ENCODE assay signal across 13 cellular contexts in the genomic region with DNA sequence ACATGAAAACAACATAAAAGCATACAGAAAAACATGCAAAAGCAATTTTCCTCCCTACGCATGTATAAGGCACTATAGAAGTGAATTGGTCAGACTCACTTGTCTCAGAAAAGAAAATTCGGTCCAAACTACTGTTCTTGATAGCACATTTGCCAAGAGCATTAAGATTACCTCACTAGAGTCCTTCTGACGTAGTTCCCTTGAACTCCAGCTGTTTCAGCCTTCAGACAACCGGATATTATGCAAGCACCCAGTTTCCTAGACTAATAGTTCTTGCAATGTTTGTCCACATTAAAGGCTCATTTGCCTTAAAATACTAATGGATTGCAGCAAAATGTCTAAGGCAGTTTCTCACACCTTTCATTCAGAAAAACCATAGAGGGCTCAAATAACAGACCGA. TPM values are rescaled to one million over a fixed set of nuclear protein-coding genes. Genes with fewer than 3 reads are reported as not detected.
DNase-seq lines count a peak whose midpoint lies in the region; ATAC-seq and TF ChIP-seq lines count a peak whose summit lies in the region.
"Had no signal": no experiment of that assay in that cellular context is flagged by ENCODE, and none has a peak within 500 bp of the region (broad histone marks: within the 10 kb centered on the region; RNA-seq: fewer than 3 reads in every experiment).

No MANE protein-coding gene starts in this region.

- H3K27ac ChIP-seq in HL-60 (replicated peaks) (peak overlapping the region; percentile 45), heart right ventricle (peak overlapping the region in 7 of 10 donors; percentile 2 to 75 (median 53)), spleen (peak overlapping the region in 7 of 8 donors; percentile 66 to 92 (median 87))
- H3K27ac ChIP-seq: PC-9 had no signal

- TF ChIP-seq CTCF in HL-60 (IDR thresholded peaks at IDR 0.05; ENCODE audit: insufficient read depth, low read length) (no peak), heart right ventricle (IDR thresholded peaks at IDR 0.05) (no peak), spleen (IDR thresholded peaks at IDR 0.05 in 8 of 11, conservative IDR thresholded peaks at IDR 0.05 in 3 of 11) (peak in 1 of 11 experiments; percentile 15)

- H3K36me3 ChIP-seq in heart right ventricle (peaks cover 0 to 47% (median 10%) of the 10 kb centered on the region in 9 donors), spleen (peaks cover 0 to 47% (median 38%) of the 10 kb centered on the region in 6 donors)

- peak; percentile 75 to 78 for DNase-seq in HL-60 (ENCODE audit: low read depth in 1 of 2, low spot score in 1 of 2)
- no peak for DNase-seq in T-cell
- DNase-seq in heart right ventricle, result no peak
- DNase-seq in spleen, result no peak
- DNase-seq in activated CD4-positive, alpha-beta T cell treated with anti-CD3 and anti-CD28 coated beads, Interleukin-2, amount 50 U/mL, for 1 hour, result no peak
- no peak for DNase-seq in HT-29 (ENCODE audit: low spot score)
- DNase-seq: activated CD4-positive, alpha-beta T cell treated with anti-CD3 and anti-CD28 coated beads for 4 hours; effector memory CD8-positive, alpha-beta T cell; GOT3; kidney glomerular epithelial cell; PC-9 had no signal

- ATAC-seq in T-cell (replicated peaks in 1 of 4), result no peak
- peak in 5 of 8 donors; percentile 38 to 78 (median 52) for ATAC-seq in heart right ventricle
- no peak for ATAC-seq in GM21825 (IDR thresholded peaks at IDR 0.05; ENCODE audit: unreplicated experiment)
- ATAC-seq: effector memory CD8-positive, alpha-beta T cell had no signal

- no peak overlapping the region for H3K4me3 ChIP-seq in HL-60 (replicated peaks; ENCODE audit: insufficient read depth, low read length)
- no peak overlapping the region for H3K4me3 ChIP-seq in heart right ventricle
- H3K4me3 ChIP-seq in spleen, result peak overlapping the region in 1 of 8 donors; percentile 26
- H3K4me3 ChIP-seq: PC-9 had no signal

- peaks cover 30% of the 10 kb centered on the region for H3K36me3 Mint-ChIP-seq in T-cell

- WGBS in heart right ventricle, 2 donors, result 62 to 74% methylated on average over 5 of the region's 5 CpGs
- 47 to 76% (median 61%) methylated on average over 5 of the region's 5 CpGs for WGBS in spleen, 5 donors

- no peaks in the 10 kb centered on the region for H3K9me3 Mint-ChIP-seq in T-cell
- H3K9me3 Mint-ChIP-seq: effector memory CD8-positive, alpha-beta T cell had no signal

- peaks cover 3 to 61% (median 45%) of the 10 kb centered on the region in 9 donors for H3K4me1 ChIP-seq in heart right ventricle
- peaks cover 14 to 60% (median 52%) of the 10 kb centered on the region in 6 donors for H3K4me1 ChIP-seq in spleen

- peaks cover 37 to 49% (median 44%) of the 10 kb centered on the region in 3 donors for H3K4me1 Mint-ChIP-seq in T-cell

- no peak for TF ChIP-seq POLR2A in spleen (IDR thresholded peaks at IDR 0.05)

- no peaks in the 10 kb centered on the region for H3K27me3 Mint-ChIP-seq in T-cell
- H3K27me3 Mint-ChIP-seq: effector memory CD8-positive, alpha-beta T cell had no signal

- CTCF ChIA-PET in T-cell (lab: Charles Lee), result interaction anchor here in 1 of 2 donors (0.9 kb wide), 1 partner anchor 51 kb away, joined by 3 read pairs; no protein-coding TSS in a partner anchor

- H3K27ac Mint-ChIP-seq in T-cell, result peak overlapping the region; percentile 48 to 82

- intact Hi-C loops in heart right ventricle (cut with DNase I) (loop anchor here in 2 of 10 donors (5.0 to 10.0 kb wide), 2 partner anchors 58 to 165 kb away; partner anchors contain the start of gene RTF2 (in 1 of the 2)), spleen (cut with DNase I; ENCODE audit: low total_unique reads) (no loop called here)

- POLR2A ChIA-PET in T-cell (lab: Charles Lee), result interaction anchor here in 1 of 2 donors (0.6 kb wide), 1 partner anchor 1080 kb away, joined by 5 read pairs; no protein-coding TSS in a partner anchor

- no peaks in the 10 kb centered on the region for H3K27me3 ChIP-seq in HL-60 (ENCODE audit: insufficient read depth, poor library complexity, severe bottlenecking)
- no peaks in the 10 kb centered on the region for H3K27me3 ChIP-seq in heart right ventricle
- no peaks in the 10 kb centered on the region for H3K27me3 ChIP-seq in spleen (replicated peaks in 1 of 7)

- H3K4me3 Mint-ChIP-seq in T-cell, result no peak overlapping the region
- H3K4me3 Mint-ChIP-seq: effector memory CD8-positive, alpha-beta T cell had no signal

- H3K9me3 ChIP-seq in heart right ventricle (no peaks in the 10 kb centered on the region), spleen (no peaks in the 10 kb centered on the region)
- H3K9me3 ChIP-seq: Caco-2 had no signal

RNA-seq across cellular contexts. Expression of gene CASS4, which starts 2.5 kb away (rescaled TPM):
- total RNA-seq in T-cell (10 to 100 TPM in 3 of 5 donors, 1 to 10 TPM in 2; 8.0 to 13.8 (median 11.2) TPM), heart right ventricle (1 to 10 TPM in 1 of 10 donors, under 1 TPM in 9; 0.22 to 2.8 (median 0.77) TPM), spleen (10 to 100 TPM; 10.3 to 15.5 (median 12.5) TPM)
- polyA plus RNA-seq in heart right ventricle (under 1 TPM; 0.35 to 0.37 TPM), spleen (1 to 10 TPM; 1.2 to 1.9 (median 1.6) TPM)
- total RNA-seq in HT-29 (2014; rRNA removed; shearing (Covaris generic)), result 0.05 TPM in 1 of 2 replicates, not detected in the other

RNA-seq across cellular contexts. Expression of gene CSTF1, which starts 17.1 kb away (rescaled TPM):
- total RNA-seq in T-cell (10 to 100 TPM; 17.3 to 47.7 (median 41.9) TPM), heart right ventricle (10 to 100 TPM; 16.3 to 23.7 (median 21.6) TPM), spleen (10 to 100 TPM; 24.4 to 45.0 (median 32.9) TPM)
- polyA plus RNA-seq in heart right ventricle (10 to 100 TPM in 1 of 2 donors, 1 to 10 TPM in 1; 3.7 to 11.3 TPM), spleen (10 to 100 TPM in 2 of 3 donors, 1 to 10 TPM in 1; 9.8 to 13.8 (median 10.9) TPM)
- total RNA-seq in HT-29 (2014; rRNA removed; shearing (Covaris generic)), result 44.9 and 49.0 TPM in 2 replicates

RNA-seq across cellular contexts. Expression of gene AURKA, which starts 17.5 kb away (rescaled TPM):
- total RNA-seq in T-cell (1 to 10 TPM; 1.3 to 2.3 (median 2.0) TPM), heart right ventricle (10 to 100 TPM in 1 of 10 donors, 1 to 10 TPM in 9; 3.9 to 12.2 (median 7.5) TPM), spleen (10 to 100 TPM in 1 of 7 donors, 1 to 10 TPM in 6; 3.0 to 10.0 (median 7.5) TPM)
- polyA plus RNA-seq in heart right ventricle (10 to 100 TPM in 1 of 2 donors, 1 to 10 TPM in 1; 2.4 to 11.0 TPM), spleen (1 to 10 TPM; 1.6 to 7.2 (median 5.1) TPM)
- total RNA-seq in HT-29 (2014; rRNA removed; shearing (Covaris generic)), result 75.4 and 94.1 TPM in 2 replicates

RNA-seq across cellular contexts. Expression of gene FAM210B, which starts 50.7 kb away (rescaled TPM):
- total RNA-seq in T-cell (10 to 100 TPM; 17.2 to 23.9 (median 20.4) TPM), heart right ventricle (10 to 100 TPM; 48.8 to 85.2 (median 57.6) TPM), spleen (10 to 100 TPM; 18.0 to 48.4 (median 30.3) TPM)
- polyA plus RNA-seq in heart right ventricle (10 to 100 TPM; 27.1 to 36.2 TPM), spleen (10 to 100 TPM in 2 of 3 donors, 1 to 10 TPM in 1; 9.4 to 16.3 (median 10.8) TPM)
- total RNA-seq in HT-29 (2014; rRNA removed; shearing (Covaris generic)), result 3.5 and 4.4 TPM in 2 replicates

RNA-seq across cellular contexts. Expression of gene RTF2, which starts 58.9 kb away (rescaled TPM):
- total RNA-seq in T-cell, result 10 to 100 TPM; 55.8 to 69.7 (median 64.8) TPM
- 10 to 100 TPM; 83.1 to 95.5 (median 88.6) TPM for total RNA-seq in heart right ventricle
- 100 to 1,000 TPM in 1 of 2 donors, 10 to 100 TPM in 1; 29.1 to 113 TPM for polyA plus RNA-seq in heart right ventricle
- total RNA-seq in spleen, result 10 to 100 TPM; 50.3 to 89.3 (median 72.7) TPM
- 10 to 100 TPM; 66.2 to 83.9 (median 83.8) TPM for polyA plus RNA-seq in spleen
- 77.0 and 86.0 TPM in 2 replicates for total RNA-seq in HT-29 (2014; rRNA removed; shearing (Covaris generic))

Comparison
In these comparisons a context has a peak if more than half of its experiments do, and no peak if none do; other contexts are left out.
1. DNase-seq: peak in HL-60 (2 of 2); none in T-cell (0 of 34), heart right ventricle (0 of 2), spleen (single experiment), activated CD4-positive, alpha-beta T cell treated with anti-CD3 and anti-CD28 coated beads, Interleukin-2, amount 50 U/mL, for 1 hour (single experiment) and HT-29 (single experiment).
2. ATAC-seq: peak in heart right ventricle (5 of 8); none in T-cell (0 of 4) and GM21825 (single experiment).
3. Peak in every context shown above with its lines, with median percentiles within 50 percentile points of each other: H3K27ac ChIP-seq.